Comparison of ENCODE assay signal across 8 cellular contexts in the genomic region with DNA sequence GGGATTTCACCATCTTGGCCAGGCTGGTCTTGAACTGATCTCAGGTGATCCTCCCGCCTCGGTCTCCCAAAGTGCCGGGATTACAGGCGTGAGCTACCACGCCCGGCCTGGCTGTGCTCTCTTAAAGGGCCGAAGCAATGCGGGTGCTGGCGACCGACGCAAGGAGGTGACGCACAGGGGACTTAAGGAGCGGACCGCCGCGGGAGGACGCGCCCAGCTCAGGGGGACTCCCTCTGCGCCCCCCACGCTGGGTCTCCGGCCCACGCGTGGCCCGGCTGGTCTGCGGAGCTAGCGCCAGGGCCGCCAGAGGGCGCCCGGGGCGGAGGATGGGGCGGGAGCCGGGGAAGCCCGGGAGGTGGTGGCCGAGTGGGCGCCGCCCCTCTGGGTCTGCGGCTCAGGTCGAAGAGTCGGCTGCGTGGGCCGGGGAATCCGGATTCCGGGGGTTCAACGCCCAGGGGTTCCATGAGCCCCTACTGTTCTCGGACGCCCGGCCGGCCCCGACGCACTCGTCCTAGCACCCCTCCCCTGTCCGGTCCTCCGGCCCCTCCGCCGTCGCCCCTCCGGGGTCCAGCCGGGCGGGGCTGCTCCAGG. TPM values are rescaled to one million over a fixed set of nuclear protein-coding genes. Genes with fewer than 3 reads are reported as not detected.
DNase-seq lines count a peak whose midpoint lies in the region; ATAC-seq and TF ChIP-seq lines count a peak whose summit lies in the region.

No MANE protein-coding gene starts in this region.

- peak overlapping the region; percentile 81 for H3K4me3 Mint-ChIP-seq in activated CD4-positive, alpha-beta T cell treated with anti-CD3 and anti-CD28 coated beads, Interleukin-2, amount 10 ng/mL, durations not matched to agents 24 days and 14 days

- ATAC-seq in HG02870 (IDR thresholded peaks at IDR 0.05; ENCODE audit: unreplicated experiment) (peak; percentile 65), right lobe of liver (peak; percentile 90 to 94 (median 91))

- H3K27ac ChIP-seq in right lobe of liver, result peak overlapping the region in 1 of 3 donors; percentile 40

- TF ChIP-seq POLR2A in right lobe of liver (IDR thresholded peaks at IDR 0.05), result no peak

- H3K4me1 ChIP-seq in right lobe of liver, result peaks cover 0 to 11% (median 0%) of the 10 kb centered on the region in 4 donors

- peak overlapping the region; percentile 77 to 91 (median 77) for H3K4me3 ChIP-seq in right lobe of liver

- TF ChIP-seq CTCF in right lobe of liver (IDR thresholded peaks at IDR 0.05), result peak; percentile 60 to 88 (median 84)

- 0% methylated on average over 25 of the region's 59 CpGs for WGBS in right lobe of liver (ENCODE audit: insufficient coverage, low coverage, low lambda C conversion rate, missing lambda C conversion rate)

- H3K9me3 Mint-ChIP-seq in activated CD4-positive, alpha-beta T cell treated with anti-CD3 and anti-CD28 coated beads, Interleukin-2, amount 10 ng/mL, durations not matched to agents 24 days and 14 days, result no peaks in the 10 kb centered on the region

- H3K9me3 ChIP-seq in right lobe of liver, result no peaks in the 10 kb centered on the region

- intact Hi-C loops in activated CD4-positive, alpha-beta T cell treated with anti-CD3 and anti-CD28 coated beads, Interleukin-2, amount 10 ng/mL, durations not matched to agents 24 days and 14 days (cut with micrococcal nuclease), result loop anchor here (1.0 kb wide), 1 partner anchor 49 kb away; the partner anchor contains the start of gene URM1
- intact Hi-C loops in right lobe of liver (cut with DNase I), result no loop called here

- H3K4me1 Mint-ChIP-seq in activated CD4-positive, alpha-beta T cell treated with anti-CD3 and anti-CD28 coated beads, Interleukin-2, amount 10 ng/mL, durations not matched to agents 24 days and 14 days, result peaks cover 12% of the 10 kb centered on the region

- no peaks in the 10 kb centered on the region for H3K36me3 ChIP-seq in right lobe of liver

- peaks cover 42% of the 10 kb centered on the region for H3K27me3 Mint-ChIP-seq in activated CD4-positive, alpha-beta T cell treated with anti-CD3 and anti-CD28 coated beads, Interleukin-2, amount 10 ng/mL, durations not matched to agents 24 days and 14 days

- peak overlapping the region; percentile 20 for H3K27ac Mint-ChIP-seq in activated CD4-positive, alpha-beta T cell treated with anti-CD3 and anti-CD28 coated beads, Interleukin-2, amount 10 ng/mL, durations not matched to agents 24 days and 14 days

- H3K36me3 Mint-ChIP-seq in activated CD4-positive, alpha-beta T cell treated with anti-CD3 and anti-CD28 coated beads, Interleukin-2, amount 10 ng/mL, durations not matched to agents 24 days and 14 days (ENCODE audit: low read depth), result no peaks in the 10 kb centered on the region

- H3K27me3 ChIP-seq in right lobe of liver, result no peaks in the 10 kb centered on the region

- peak; percentile 59 for DNase-seq in NCI-H146 (lab: John Stamatoyannopoulos, UW)
- no peak for DNase-seq in NCI-H146 treated with DMSO at 0.1 percent for 48 hours (lab: John Stamatoyannopoulos, UW; ENCODE audit: unreplicated experiment)
- peak; percentile 72 for DNase-seq in NCI-H2171 treated with DMSO at 0.1 percent for 48 hours (lab: John Stamatoyannopoulos, UW)
- DNase-seq in activated CD4-positive, alpha-beta T cell treated with anti-CD3 and anti-CD28 coated beads, Interleukin-2, amount 10 ng/mL, durations not matched to agents 24 days and 14 days, result peak; percentile 93
- peak; percentile 49 for DNase-seq in dedifferentiated amniotic fluid mesenchymal stem cell (ENCODE audit: extremely low spot score)
- DNase-seq in right lobe of liver, result peak; percentile 67 to 75 (median 71)
- peak; percentile 62 to 63 for DNase-seq in stimulated activated CD4-positive, alpha-beta T cell treated with anti-CD3 and anti-CD28 coated beads, Interleukin-4, amount 100 ng/mL, for 48 hours (ENCODE audit: low read depth in 2 of 2)

RNA-seq across cellular contexts. Expression of gene CERCAM, which starts 0.5 kb away (rescaled TPM):
- 1.3 and 1.6 TPM in 2 replicates for total RNA-seq in activated CD4-positive, alpha-beta T cell treated with anti-CD3 and anti-CD28 coated beads, Interleukin-2, amount 10 ng/mL, durations not matched to agents 24 days and 14 days
- 1 to 10 TPM; 1.3 to 3.1 (median 2.2) TPM for total RNA-seq in right lobe of liver

RNA-seq across cellular contexts. Expression of gene ODF2, which starts 35.7 kb away (rescaled TPM):
- 60.8 and 64.8 TPM in 2 replicates for total RNA-seq in activated CD4-positive, alpha-beta T cell treated with anti-CD3 and anti-CD28 coated beads, Interleukin-2, amount 10 ng/mL, durations not matched to agents 24 days and 14 days
- 10 to 100 TPM in 3 of 6 experiments, 1 to 10 TPM in 3; 5.5 to 17.1 (median 10.8) TPM for total RNA-seq in right lobe of liver

RNA-seq across cellular contexts. Expression of gene URM1, which starts 49.0 kb away (rescaled TPM):
- 87.2 and 98.3 TPM in 2 replicates for total RNA-seq in activated CD4-positive, alpha-beta T cell treated with anti-CD3 and anti-CD28 coated beads, Interleukin-2, amount 10 ng/mL, durations not matched to agents 24 days and 14 days
- 10 to 100 TPM; 16.6 to 25.9 (median 22.2) TPM for total RNA-seq in right lobe of liver
